8 cellular contexts compared by ENCODE assay signal in the genomic region with DNA sequence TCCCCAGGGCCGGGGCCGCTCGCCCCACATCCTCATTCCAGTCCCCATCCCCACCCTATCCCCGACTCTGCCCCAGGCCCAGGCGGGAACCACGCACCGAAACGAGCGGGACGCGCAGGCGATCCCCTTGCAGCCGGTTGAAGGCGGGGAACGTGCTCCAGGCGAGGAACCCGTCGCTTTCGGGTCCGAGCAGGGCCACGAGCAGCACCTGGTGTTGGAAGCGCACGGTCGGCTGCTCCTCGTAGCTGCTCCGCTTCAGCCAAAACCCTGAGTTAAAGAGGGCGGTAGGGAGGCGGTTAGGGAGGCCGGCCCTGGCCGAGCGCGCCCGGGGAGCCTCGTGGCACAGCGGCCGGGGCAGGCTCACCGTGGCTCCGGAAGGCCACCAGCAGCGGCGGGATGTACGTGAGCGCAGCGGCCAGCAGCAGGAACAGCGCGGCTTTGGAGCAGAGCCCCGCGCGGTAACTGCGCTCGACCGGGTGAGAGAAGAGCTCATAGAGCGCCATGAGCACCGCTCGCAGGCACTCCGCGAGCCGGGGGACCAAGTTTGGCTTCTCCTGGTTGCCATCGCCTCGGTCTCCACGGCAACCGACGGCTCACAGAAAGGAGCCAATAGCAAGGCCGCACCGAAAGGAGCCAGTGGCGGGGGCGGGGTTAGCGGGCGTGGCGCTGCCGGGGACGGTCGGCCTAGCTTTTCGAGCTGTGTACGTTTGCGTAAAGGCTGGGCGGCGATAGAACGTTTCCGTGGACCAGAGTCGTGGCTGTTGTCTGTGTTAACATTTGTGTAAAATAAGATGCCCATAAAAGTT. TPM values are rescaled to one million over a fixed set of nuclear protein-coding genes. Genes with fewer than 3 reads are reported as not detected.
DNase-seq lines count a peak whose midpoint lies in the region; ATAC-seq and TF ChIP-seq lines count a peak whose summit lies in the region.

A gene with protein sequence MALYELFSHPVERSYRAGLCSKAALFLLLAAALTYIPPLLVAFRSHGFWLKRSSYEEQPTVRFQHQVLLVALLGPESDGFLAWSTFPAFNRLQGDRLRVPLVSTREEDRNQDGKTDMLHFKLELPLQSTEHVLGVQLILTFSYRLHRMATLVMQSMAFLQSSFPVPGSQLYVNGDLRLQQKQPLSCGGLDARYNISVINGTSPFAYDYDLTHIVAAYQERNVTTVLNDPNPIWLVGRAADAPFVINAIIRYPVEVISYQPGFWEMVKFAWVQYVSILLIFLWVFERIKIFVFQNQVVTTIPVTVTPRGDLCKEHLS (minus strand): TSS at position 546 of the 806 bp plus-strand sequence. CDS start 43 bp downstream, at position 503.

- H3K36me3 ChIP-seq in DND-41 (ENCODE audit: insufficient read depth, low read length) = no peaks in the 10 kb centered on the region

- H3K9me3 Mint-ChIP-seq in activated T-helper 17 cell treated with anti-CD3 and anti-CD28 coated beads, Interleukin-2, amount 50 U/mL, for 72 hours = no peaks in the 10 kb centered on the region
- H3K9me3 Mint-ChIP-seq in natural killer cell = no peaks in the 10 kb centered on the region

- H3K4me3 Mint-ChIP-seq in activated T-helper 17 cell treated with anti-CD3 and anti-CD28 coated beads, Interleukin-2, amount 50 U/mL, for 72 hours = peak within 1 kb of the TSS; percentile 95
- peak within 1 kb of the TSS; percentile 93 for H3K4me3 Mint-ChIP-seq in natural killer cell

- intact Hi-C loops in natural killer cell (cut with micrococcal nuclease) = loop anchor here (1.0 to 2.0 kb wide), 4 partner anchors 10 to 123 kb away; a partner anchor contains a TSS

- peaks cover 2% of the 10 kb centered on the region for H3K27me3 Mint-ChIP-seq in activated T-helper 17 cell treated with anti-CD3 and anti-CD28 coated beads, Interleukin-2, amount 50 U/mL, for 72 hours
- peaks cover 9 to 17% of the 10 kb centered on the region in 2 donors for H3K27me3 Mint-ChIP-seq in natural killer cell (ENCODE audit: low read depth in 2 of 2)

- peaks cover 23% of the 10 kb centered on the region for H3K4me1 ChIP-seq in DND-41 (ENCODE audit: insufficient read depth, low read length)

- H3K4me1 Mint-ChIP-seq in activated T-helper 17 cell treated with anti-CD3 and anti-CD28 coated beads, Interleukin-2, amount 50 U/mL, for 72 hours = peaks cover 5% of the 10 kb centered on the region
- H3K4me1 Mint-ChIP-seq in natural killer cell = peaks cover 11% of the 10 kb centered on the region in 2 donors

- H3K27me3 ChIP-seq in DND-41 (ENCODE audit: insufficient read depth, low read length, poor library complexity) = no peaks in the 10 kb centered on the region

- H3K27ac Mint-ChIP-seq in activated T-helper 17 cell treated with anti-CD3 and anti-CD28 coated beads, Interleukin-2, amount 50 U/mL, for 72 hours = peak within 1 kb of the TSS; percentile 93
- peak within 1 kb of the TSS; percentile 77 to 94 for H3K27ac Mint-ChIP-seq in natural killer cell

- H3K79me2 ChIP-seq in DND-41 (ENCODE audit: insufficient read depth, low read length) = no peaks in the 10 kb centered on the region

- H3K4me2 ChIP-seq in DND-41 (ENCODE audit: insufficient read depth, low read length) = peak within 1 kb of the TSS; percentile 91

- peak within 1 kb of the TSS; percentile 84 for H2AFZ ChIP-seq in DND-41 (ENCODE audit: low read depth, low read length)

- ATAC-seq in DND-41 (ENCODE audit: insufficient read depth, low read depth) (peak; percentile 97), GM21717 (IDR thresholded peaks at IDR 0.05; ENCODE audit: unreplicated experiment) (peak; percentile 96), natural killer cell (peak; percentile 96 to 97 (median 97))
- ATAC-seq in activated T-helper 17 cell treated with anti-CD3 and anti-CD28 coated beads, Interleukin-2, amount 50 U/mL, for 72 hours (replicated peaks) = peak; percentile 98

- H3K27ac ChIP-seq in DND-41 (ENCODE audit: low read length) = peak within 1 kb of the TSS; percentile 56

- H3K36me3 Mint-ChIP-seq in activated T-helper 17 cell treated with anti-CD3 and anti-CD28 coated beads, Interleukin-2, amount 50 U/mL, for 72 hours (ENCODE audit: low read depth) = no peaks in the 10 kb centered on the region
- H3K36me3 Mint-ChIP-seq in natural killer cell = no peaks in the 10 kb centered on the region

- H3K9me3 ChIP-seq in DND-41 (ENCODE audit: insufficient read depth, low read length, severe bottlenecking) = no peaks in the 10 kb centered on the region

- peak; percentile 97 for DNase-seq in DND-41
- DNase-seq in Jurkat, Clone E6-1 (ENCODE audit: low read depth, low spot score) = peak; percentile 90
- peak; percentile 93 for DNase-seq in RPMI7951 (ENCODE audit: low read depth)
- peak; percentile 89 for DNase-seq in fibroblast of peridontal ligament (ENCODE audit: extremely low read depth)
- peak; percentile 90 for DNase-seq in natural killer cell
- DNase-seq in stimulated activated naive CD4-positive, alpha-beta T cell (lab: John Stamatoyannopoulos, UW) = peak; percentile 91 to 96 (median 93)

- H3K9ac ChIP-seq in DND-41 (ENCODE audit: low read depth, low read length) = peak within 1 kb of the TSS; percentile 56

- no peaks in the 10 kb centered on the region for H4K20me1 ChIP-seq in DND-41 (ENCODE audit: insufficient read depth, low read length)

- peak within 1 kb of the TSS; percentile 43 to 73 for H3K4me3 ChIP-seq in DND-41 (ENCODE audit: low read depth in 1 of 2, low read length in 2 of 2)
- H3K4me3 ChIP-seq in Jurkat, Clone E6-1 (ENCODE audit: low read length) = peak within 1 kb of the TSS; percentile 72

- TF ChIP-seq CTCF in DND-41 (IDR thresholded peaks at IDR 0.05; ENCODE audit: borderline replicate concordance, extremely low read depth, low read length, poor library complexity, severe bottlenecking) (peak; percentile 9), natural killer cell (IDR thresholded peaks at IDR 0.05) (no peak)

RNA-seq across cellular contexts. Expression of the gene that starts here (rescaled TPM):
- polyA plus RNA-seq in Jurkat, Clone E6-1 (2012; ENCODE audit: insufficient read depth, insufficient read length) = 6.7 TPM
- 7.0 and 13.3 TPM in 2 replicates for total RNA-seq in RPMI7951 (2014; rRNA removed; shearing (Covaris generic))
- total RNA-seq in activated T-helper 17 cell treated with anti-CD3 and anti-CD28 coated beads, Interleukin-2, amount 50 U/mL, for 72 hours = 1 to 10 TPM; 2.1 to 3.2 TPM
- total RNA-seq in natural killer cell = 1 to 10 TPM; 2.1 to 2.7 (median 2.4) TPM

Comparison
In these comparisons a context has a peak if more than half of its experiments do, and no peak if none do; other contexts are left out.
1. Peak in every context shown above with its lines: DNase-seq, ATAC-seq, H3K4me3 ChIP-seq and H3K27ac ChIP-seq.